Comparison of ENCODE assay signal across 8 cellular contexts in genomic region chr7:74544706-74545469, GRCh38.
DNase-seq lines count a peak whose midpoint lies in the region; ATAC-seq, FAIRE-seq and TF ChIP-seq lines count a peak whose summit lies in the region.

No MANE protein-coding gene starts in this region.

- TF ChIP-seq POLR2A in body of pancreas (IDR thresholded peaks at IDR 0.05): no peak
- no peak for TF ChIP-seq POLR2A in H54 (IDR thresholded peaks at IDR 0.05; ENCODE audit: low read depth, low read length)

- in situ Hi-C loops in GM13976 (cut with MboI; ENCODE audit: low sequenced_read_pairs, unreplicated experiment): no loop called here

- intact Hi-C loops in body of pancreas (cut with DNase I): loop anchor here (5.0 kb wide), 1 partner anchor 133 kb away; no protein-coding TSS in a partner anchor
- intact Hi-C loops in lower lobe of right lung (cut with DNase I): no loop called here
- intact Hi-C loops in natural killer cell (cut with micrococcal nuclease): no loop called here

- no peak overlapping the region for H3K27ac Mint-ChIP-seq in natural killer cell

- H3K4me3 Mint-ChIP-seq in natural killer cell: no peak overlapping the region

- no peaks in the 10 kb centered on the region for H3K9me3 Mint-ChIP-seq in natural killer cell

- H3K4me3 ChIP-seq in body of pancreas (no peak overlapping the region), lower lobe of right lung (no peak overlapping the region)

- no peaks in the 10 kb centered on the region for H3K4me1 Mint-ChIP-seq in natural killer cell

- H3K27me3 ChIP-seq in body of pancreas: no peaks in the 10 kb centered on the region
- no peaks in the 10 kb centered on the region for H3K27me3 ChIP-seq in lower lobe of right lung (ENCODE audit: low read depth)

- H3K9me3 ChIP-seq in body of pancreas (no peaks in the 10 kb centered on the region), lower lobe of right lung (peaks cover 6% of the 10 kb centered on the region)

- FAIRE-seq in H54 (lab: Jason Lieb, UNC): no peak

- ATAC-seq in body of pancreas: peak; percentile 83
- ATAC-seq in lower lobe of right lung: peak; percentile 63 to 67
- no peak for ATAC-seq in natural killer cell

- H3K36me3 ChIP-seq in body of pancreas (replicated peaks in 1 of 2; ENCODE audit: insufficient read depth in 1 of 2, low read depth in 2 of 2): no peaks in the 10 kb centered on the region
- peaks cover 11% of the 10 kb centered on the region for H3K36me3 ChIP-seq in lower lobe of right lung

- 85% methylated on average over 10 to 12 of the region's 12 CpGs for WGBS in body of pancreas, 2 donors

- H3K36me3 Mint-ChIP-seq in natural killer cell: no peaks in the 10 kb centered on the region

- DNase-seq in AG08395 (ENCODE audit: low spot score) (peak; percentile 26), GM13976 (ENCODE audit: low spot score) (peak; percentile 60), NOMO-1 (lab: John Stamatoyannopoulos, UW; ENCODE audit: unreplicated experiment in 2 of 2) (peak; percentile 73 to 87), body of pancreas (peak; percentile 62 to 79 (median 72)), lower lobe of right lung (peak; percentile 56), natural killer cell (no peak), H54 (ENCODE audit: insufficient read length, low spot score) (no peak), DMS79 (lab: John Stamatoyannopoulos, UW) (no peak)

- H3K27ac ChIP-seq in body of pancreas (no peak overlapping the region), lower lobe of right lung (no peak overlapping the region)

- H3K4me1 ChIP-seq in body of pancreas (no peaks in the 10 kb centered on the region), lower lobe of right lung (no peaks in the 10 kb centered on the region)

- TF ChIP-seq CTCF in GM13976 (IDR thresholded peaks at IDR 0.05; ENCODE audit: borderline replicate concordance, control extremely low read depth, extremely low read depth, insufficient read depth, missing control alignments): no peak
- TF ChIP-seq CTCF in body of pancreas (IDR thresholded peaks at IDR 0.05): peak; percentile 40 to 78 (median 60)
- peak; percentile 52 for TF ChIP-seq CTCF in lower lobe of right lung (IDR thresholded peaks at IDR 0.05)
- TF ChIP-seq CTCF in natural killer cell (IDR thresholded peaks at IDR 0.05): no peak

- H3K27me3 Mint-ChIP-seq in natural killer cell (ENCODE audit: low read depth in 2 of 2): no peaks in the 10 kb centered on the region

Comparison
In these comparisons a context has a peak if more than half of its experiments do, and no peak if none do; other contexts are left out.
1. DNase-seq: peak in AG08395 (single experiment), GM13976 (single experiment), NOMO-1 (2 of 2), body of pancreas (4 of 4) and lower lobe of right lung (single experiment); none in natural killer cell (single experiment), H54 (single experiment) and DMS79 (single experiment).
2. CTCF ChIP-seq: peak in body of pancreas (7 of 7) and lower lobe of right lung (single experiment); none in GM13976 (single experiment) and natural killer cell (single experiment).
3. ATAC-seq: peak in body of pancreas (single experiment) and lower lobe of right lung (2 of 2); none in natural killer cell (0 of 3).